In genomic region chr11:3109921-3110706, GRCh38 we compare ENCODE assay signal across 8 cellular contexts. TPM values are rescaled to one million over a fixed set of nuclear protein-coding genes. Genes with fewer than 3 reads are reported as not detected.
DNase-seq lines count a peak whose midpoint lies in the region; ATAC-seq, FAIRE-seq and TF ChIP-seq lines count a peak whose summit lies in the region.

No MANE protein-coding gene starts in this region.

- peaks cover 21% of the 10 kb centered on the region for H3K36me3 ChIP-seq in PC-3 (ENCODE audit: low read depth, low read length)
- no peaks in the 10 kb centered on the region for H3K36me3 ChIP-seq in K562 (ENCODE audit: control insufficient read depth, insufficient read depth, low read length)
- H3K36me3 ChIP-seq in kidney epithelial cell (ENCODE audit: control insufficient read depth, insufficient read depth, low read length) = no peaks in the 10 kb centered on the region

- H3K4me2 ChIP-seq in PC-3 (ENCODE audit: low read length) = no peak overlapping the region
- no peak overlapping the region for H3K4me2 ChIP-seq in K562 (ENCODE audit: insufficient read depth, low read length)

- H3F3A ChIP-seq in PC-3 (ENCODE audit: low read length, unreplicated experiment) = no peaks in the 10 kb centered on the region

- peak; percentile 91 for FAIRE-seq in K562 (lab: Jason Lieb, UNC)

- H3K27ac ChIP-seq in AG04450 (ENCODE audit: low read depth, low read length) = no peak overlapping the region
- H3K27ac ChIP-seq in PC-3 (ENCODE audit: low read length) = no peak overlapping the region
- H3K27ac ChIP-seq in K562 (ENCODE audit: extremely low read depth, low read depth, low read length) = no peak overlapping the region

- peak; percentile 61 for TF ChIP-seq CTCF in AG04450 (IDR thresholded peaks at IDR 0.05; ENCODE audit: low read depth, low read length)
- TF ChIP-seq CTCF in PC-3 (conservative IDR thresholded peaks at IDR 0.05; ENCODE audit: low read depth, low read length) = peak; percentile 69
- peak; percentile 90 to 97 (median 92) for TF ChIP-seq CTCF in K562 (IDR thresholded peaks at IDR 0.05 in 2 of 3, conservative IDR thresholded peaks at IDR 0.05 in 1 of 3; ENCODE audit: insufficient read depth in 2 of 3, low read depth in 1 of 3, low read length in 3 of 3)
- TF ChIP-seq CTCF in kidney epithelial cell (IDR thresholded peaks at IDR 0.05; ENCODE audit: insufficient read depth, low read length, poor library complexity, severe bottlenecking) = peak; percentile 47

- POLR2A ChIA-PET in AG04450 (lab: Yijun Ruan, JAX) = no interaction called here
- POLR2A ChIA-PET in PC-3 (lab: Charles Lee; ENCODE audit: unreplicated experiment) = interaction anchor here (0.6 kb wide), 1 partner anchor 186 kb away, joined by 4 read pairs; no protein-coding TSS in a partner anchor
- POLR2A ChIA-PET in K562 (lab: Yijun Ruan, JAX) = interaction anchor here (0.6 to 1.4 kb wide), 4 partner anchors 10 to 590 kb away, joined by 3 to 5 read pairs (median 3); no protein-coding TSS in a partner anchor

- 26% methylated on average over 14 of the region's 14 CpGs for WGBS in K562 (ENCODE audit: insufficient coverage, low coverage, missing lambda C conversion rate)

- H4K20me1 ChIP-seq in PC-3 (ENCODE audit: low read length) = no peaks in the 10 kb centered on the region
- H4K20me1 ChIP-seq in K562 (replicated peaks; ENCODE audit: control insufficient read depth, insufficient read depth, low read length) = no peaks in the 10 kb centered on the region

- ATAC-seq in PC-3 (peak; percentile 84), K562 (peak; percentile 99)

- no peaks in the 10 kb centered on the region for H3K79me2 ChIP-seq in PC-3 (ENCODE audit: low read length)
- H3K79me2 ChIP-seq in K562 (ENCODE audit: control insufficient read depth, insufficient read depth, low read length) = no peaks in the 10 kb centered on the region

- CTCF ChIA-PET in AG04450 (lab: Charles Lee) (interaction anchor here (1.0 to 2.3 kb wide), 5 partner anchors 17 to 107 kb away, joined by 3 to 8 read pairs (median 4); no protein-coding TSS in a partner anchor), PC-3 (lab: Charles Lee) (interaction anchor here (0.8 kb wide), 1 partner anchor 106 kb away, joined by 3 read pairs; no protein-coding TSS in a partner anchor), K562 (lab: Yijun Ruan, JAX; ENCODE audit: low intra/inter-chr PET ratio) (interaction anchor here (0.6 to 2.2 kb wide), 2 partner anchors 45 to 107 kb away, joined by 3 to 16 read pairs; no protein-coding TSS in a partner anchor)

- BruUV-seq in PC-3 (replicated peaks; lab: Mats Ljungman, UMichigan) (no TSS peak), K562 (replicated peaks; lab: Mats Ljungman, UMichigan) (no TSS peak)

- no peak for TF ChIP-seq POLR2A in K562 (conservative IDR thresholded peaks at IDR 0.05)

- no peak for DNase-seq in AG04450 (ENCODE audit: low read depth, low spot score)
- peak; percentile 51 for DNase-seq in GM19238 (ENCODE audit: insufficient read length, low spot score)
- DNase-seq in PC-3 = peak; percentile 61
- DNase-seq in K562 (ENCODE audit: extremely low read depth in 1 of 4, low spot score in 3 of 4) = peak; percentile 80 to 95 (median 92)
- no peak for DNase-seq in kidney epithelial cell (ENCODE audit: low read depth)
- peak; percentile 14 for DNase-seq in stimulated activated CD8-positive, alpha-beta memory T cell treated with anti-CD3 and anti-CD28 coated beads, Interleukin-4, amount 100 ng/mL, for 24 hours (ENCODE audit: low read depth)
- DNase-seq in DMS114 treated with DMSO at 0.1 percent for 48 hours (lab: John Stamatoyannopoulos, UW; ENCODE audit: unreplicated experiment) = no peak
- no peak for DNase-seq in ureter (ENCODE audit: low spot score)

- H3K9me1 ChIP-seq in K562 (ENCODE audit: control insufficient read depth, insufficient read depth, low read length) = no peaks in the 10 kb centered on the region

- in situ Hi-C loops in K562 (cut with MboI) = loop anchor here (5.0 kb wide), 1 partner anchor 102 kb away; no protein-coding TSS in a partner anchor

- peak; percentile 75 to 90 for TF ChIP-seq RAD21 in K562 (CRISPR knock-in tag; conservative IDR thresholded peaks at IDR 0.05 in 1 of 2, IDR thresholded peaks at IDR 0.05 in 1 of 2)

- no peak overlapping the region for H3K9ac ChIP-seq in PC-3 (ENCODE audit: low read length)
- H3K9ac ChIP-seq in K562 (ENCODE audit: insufficient read depth in 1 of 2, low read depth in 2 of 2, low read length in 2 of 2) = no peak overlapping the region

- H3K9me3 ChIP-seq in AG04450 (ENCODE audit: control insufficient read depth, insufficient read depth, low read length) = peaks cover 7% of the 10 kb centered on the region
- peaks cover 3% of the 10 kb centered on the region; the same call in 1 of the 2 replicates for H3K9me3 ChIP-seq in PC-3 (ENCODE audit: low read length)
- no peaks in the 10 kb centered on the region for H3K9me3 ChIP-seq in K562 (replicated peaks; ENCODE audit: control insufficient read depth, insufficient read depth, low read depth, low read length)

- H3K4me1 ChIP-seq in PC-3 (ENCODE audit: insufficient read depth, low read length) (no peaks in the 10 kb centered on the region), K562 (replicated peaks in 1 of 2; ENCODE audit: control insufficient read depth in 2 of 2, insufficient read depth in 2 of 2, low read length in 2 of 2) (peaks cover 2 to 10% of the 10 kb centered on the region in 2 experiments; a peak in 3 of 5 replicates)

- intact Hi-C loops in PC-3 (cut with micrococcal nuclease) = loop anchor here (5.0 kb wide), 1 partner anchor 107 kb away; the partner anchor contains the start of gene MRGPRG
- intact Hi-C loops in K562 (cut with micrococcal nuclease) = loop anchor here (1.0 to 10.0 kb wide), 2 partner anchors 55 to 107 kb away; partner anchors contain the start of gene OSBPL5

- no peak for TF ChIP-seq EP300 in K562 (IDR thresholded peaks at IDR 0.05; ENCODE audit: low read length)

- H3K4me3 ChIP-seq in AG04450 (ENCODE audit: low read depth, low read length) = no peak overlapping the region
- H3K4me3 ChIP-seq in PC-3 (ENCODE audit: low read length) = no peak overlapping the region
- H3K4me3 ChIP-seq in K562 = no peak overlapping the region
- H3K4me3 ChIP-seq in kidney epithelial cell (ENCODE audit: low read depth, low read length) = no peak overlapping the region

- no peak overlapping the region for H2AFZ ChIP-seq in PC-3 (ENCODE audit: low read length)
- no peak overlapping the region for H2AFZ ChIP-seq in K562 (ENCODE audit: low read depth, low read length)

- H3K27me3 ChIP-seq in AG04450 (ENCODE audit: control insufficient read depth, insufficient read depth, low read length) (no peaks in the 10 kb centered on the region), PC-3 (ENCODE audit: low read length) (no peaks in the 10 kb centered on the region), K562 (ENCODE audit: control insufficient read depth in 2 of 2, insufficient read depth in 2 of 2, low read length in 2 of 2) (no peaks in the 10 kb centered on the region), kidney epithelial cell (ENCODE audit: control insufficient read depth, insufficient read depth, low read length) (no peaks in the 10 kb centered on the region)

- no peaks in the 10 kb centered on the region for H3K9me2 ChIP-seq in PC-3 (replicated peaks; ENCODE audit: low read length)

RNA-seq across cellular contexts. Expression of gene CARS1, which starts 52.9 kb away (rescaled TPM):
- polyA plus RNA-seq in AG04450 (2011; rRNA removed) = 137 and 139 TPM in 2 replicates
- 81.1 and 86.0 TPM in 2 replicates for polyA minus RNA-seq in AG04450 (2011; rRNA and poly(A)+ RNA removed)
- 39.7 and 43.7 TPM in 2 replicates for total RNA-seq in PC-3 (2014; rRNA removed)
- total RNA-seq in K562 (2011; cell fraction: chromatin; rRNA removed; ENCODE audit: low replicate concordance) = 298 and 329 TPM in 2 replicates
- 156 and 161 TPM in 2 replicates for total RNA-seq in K562 (2011; cell fraction: nucleolus; rRNA removed)
- total RNA-seq in K562 (2011; cell fraction: nucleoplasm; rRNA removed) = 164 and 168 TPM in 2 replicates
- 73.6 and 77.3 TPM in 2 replicates for total RNA-seq in K562 (2014; rRNA removed)
- total RNA-seq in K562 (2014; rRNA removed; fragmentation: Illumina TruSeq; extraction: Trizol) = 52.3 and 57.4 TPM in 2 replicates
- total RNA-seq in K562 (2015; rRNA removed; fragmentation: Illumina TruSeq; extraction: Trizol) = 27.0 and 31.5 TPM in 2 replicates
- total RNA-seq in K562 (2021) = 76.1 and 90.2 TPM in 2 replicates
- 87.9 and 93.0 TPM in 2 replicates for polyA plus RNA-seq in K562 (2011; rRNA removed)
- polyA plus RNA-seq in K562 (2011; cell fraction: cytosol; rRNA removed) = 38.4 and 53.6 TPM in 2 replicates
- polyA plus RNA-seq in K562 (2011; cell fraction: nucleus; rRNA removed) = 222 and 259 TPM in 2 replicates
- 42.8 and 175 TPM in 2 replicates for polyA plus RNA-seq in K562 (2012)
- 80.1 and 90.0 TPM in 2 replicates for polyA plus RNA-seq in K562 (2014; fragmentation: Illumina TruSeq; extraction: Trizol)
- polyA plus RNA-seq in K562 (2014; fragmentation: Nextera tagmentation; extraction: Ambion mirVana) = 10 to 100 TPM; 14.4 to 28.4 TPM
- polyA plus RNA-seq in K562 (2014; rRNA removed) = 94.0 and 106 TPM in 2 replicates
- polyA minus RNA-seq in K562 (2011; rRNA and poly(A)+ RNA removed) = 60.4 and 65.4 TPM in 2 replicates
- polyA minus RNA-seq in K562 (2011; cell fraction: cytosol; rRNA and poly(A)+ RNA removed) = 27.4 and 51.4 TPM in 2 replicates
- 66.9 and 96.7 TPM in 2 replicates for polyA minus RNA-seq in K562 (2011; cell fraction: nucleus; rRNA and poly(A)+ RNA removed)
- 92.1 and 98.3 TPM in 2 replicates for total RNA-seq in kidney epithelial cell
- 90.0 TPM for total RNA-seq in ureter

RNA-seq across cellular contexts. Expression of gene OSBPL5, which starts 55.0 kb away (rescaled TPM):
- 7.4 and 11.9 TPM in 2 replicates for polyA plus RNA-seq in AG04450 (2011; rRNA removed)
- polyA minus RNA-seq in AG04450 (2011; rRNA and poly(A)+ RNA removed) = 13.0 and 14.7 TPM in 2 replicates
- 51.4 and 51.5 TPM in 2 replicates for total RNA-seq in PC-3 (2014; rRNA removed)
- 40.9 and 87.7 TPM in 2 replicates for total RNA-seq in K562 (2011; cell fraction: chromatin; rRNA removed; ENCODE audit: low replicate concordance)
- total RNA-seq in K562 (2011; cell fraction: nucleolus; rRNA removed) = 31.7 and 40.8 TPM in 2 replicates
- total RNA-seq in K562 (2011; cell fraction: nucleoplasm; rRNA removed) = 28.2 and 35.2 TPM in 2 replicates
- 6.6 and 8.0 TPM in 2 replicates for total RNA-seq in K562 (2014; rRNA removed)
- 1.4 and 2.4 TPM in 2 replicates for total RNA-seq in K562 (2014; rRNA removed; fragmentation: Illumina TruSeq; extraction: Trizol)
- total RNA-seq in K562 (2015; rRNA removed; fragmentation: Illumina TruSeq; extraction: Trizol) = 6.4 and 6.5 TPM in 2 replicates
- 14.3 and 14.8 TPM in 2 replicates for total RNA-seq in K562 (2021)
- polyA plus RNA-seq in K562 (2011; rRNA removed) = 3.2 and 7.5 TPM in 2 replicates
- polyA plus RNA-seq in K562 (2011; cell fraction: cytosol; rRNA removed) = 3.8 and 6.2 TPM in 2 replicates
- 22.7 and 40.1 TPM in 2 replicates for polyA plus RNA-seq in K562 (2011; cell fraction: nucleus; rRNA removed)
- 7.8 and 10.2 TPM in 2 replicates for polyA plus RNA-seq in K562 (2012)
- 3.1 and 4.6 TPM in 2 replicates for polyA plus RNA-seq in K562 (2014; fragmentation: Illumina TruSeq; extraction: Trizol)
- under 1 TPM; 0.06 to 0.10 TPM for polyA plus RNA-seq in K562 (2014; fragmentation: Nextera tagmentation; extraction: Ambion mirVana)
- 6.6 and 11.9 TPM in 2 replicates for polyA plus RNA-seq in K562 (2014; rRNA removed)
- 1.6 and 1.9 TPM in 2 replicates for polyA minus RNA-seq in K562 (2011; rRNA and poly(A)+ RNA removed)
- polyA minus RNA-seq in K562 (2011; cell fraction: cytosol; rRNA and poly(A)+ RNA removed) = 5.9 and 6.9 TPM in 2 replicates
- polyA minus RNA-seq in K562 (2011; cell fraction: nucleus; rRNA and poly(A)+ RNA removed) = 13.1 and 15.5 TPM in 2 replicates
- total RNA-seq in kidney epithelial cell = 9.2 and 10.2 TPM in 2 replicates
- total RNA-seq in ureter = 84.3 TPM

Comparison
In these comparisons a context has a peak if more than half of its experiments do, and no peak if none do; other contexts are left out.
1. DNase-seq: peak in GM19238 (single experiment), PC-3 (single experiment), K562 (4 of 4) and stimulated activated CD8-positive, alpha-beta memory T cell treated with anti-CD3 and anti-CD28 coated beads, Interleukin-4, amount 100 ng/mL, for 24 hours (single experiment); none in AG04450 (single experiment), kidney epithelial cell (single experiment), DMS114 treated with DMSO at 0.1 percent for 48 hours (single experiment) and ureter (single experiment).
2. Peak in every context shown above with its lines, with median percentiles within 50 percentile points of each other: CTCF ChIP-seq.